In the genomic region with DNA sequence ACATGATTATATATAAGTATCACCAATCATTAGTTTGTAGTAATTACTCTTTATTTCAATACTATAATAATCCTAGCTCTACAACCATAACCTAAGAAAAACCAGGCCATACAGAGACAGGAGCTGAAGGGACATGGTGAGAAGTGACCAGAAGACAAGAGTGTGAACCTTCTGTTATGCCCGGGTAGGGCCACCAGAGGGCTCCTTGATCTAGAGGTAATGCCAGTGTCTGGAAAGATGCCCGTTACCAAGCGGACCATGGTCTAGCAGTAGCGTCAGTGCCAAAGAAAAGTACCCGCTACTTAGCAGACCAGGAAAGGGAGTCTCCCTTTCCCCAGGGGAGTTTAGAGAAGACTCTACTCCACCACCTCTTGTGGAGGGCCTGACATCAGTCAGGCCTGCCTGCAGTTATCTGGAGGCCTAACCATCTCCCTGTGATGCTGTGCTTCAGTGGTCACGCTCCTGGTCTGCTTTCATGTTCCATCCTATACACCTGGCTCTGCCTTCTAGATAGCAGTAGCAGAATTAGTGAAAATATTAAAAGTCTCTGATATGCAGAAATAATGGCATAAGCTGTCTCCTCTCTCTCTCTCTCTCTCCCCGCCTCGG, we compare ENCODE assay signal across 9 cellular contexts. TPM values are rescaled to one million over a fixed set of nuclear protein-coding genes. Genes with fewer than 3 reads are reported as not detected.
DNase-seq lines count a peak whose midpoint lies in the region; ATAC-seq, FAIRE-seq and TF ChIP-seq lines count a peak whose summit lies in the region.
"Not testable (repeated sequence)": the region's sequence is repeated elsewhere in the genome, so short reads cannot be mapped to it uniquely, and the experiment has no call there.
"Had no signal": no experiment of that assay in that cellular context is flagged by ENCODE, and none has a peak within 500 bp of the region (broad histone marks: within the 10 kb centered on the region; RNA-seq: fewer than 3 reads in every experiment).

No MANE protein-coding gene starts in this region.

- not testable (repeated sequence) for H3K4me3 Mint-ChIP-seq in activated naive CD8-positive, alpha-beta T cell treated with anti-CD3 and anti-CD28 coated beads, Interleukin-2, amount 50 U/mL, for 24 hours

- 75% methylated on average over 7 of the region's 8 CpGs for WGBS in mesenchymal stem cell

- H3K27ac Mint-ChIP-seq in activated naive CD8-positive, alpha-beta T cell treated with anti-CD3 and anti-CD28 coated beads, Interleukin-2, amount 50 U/mL, for 24 hours = not testable (repeated sequence)

- H3K9me3 ChIP-seq in A673 (ENCODE audit: low read depth, low read length, poor library complexity, severe bottlenecking); SJCRH30 (replicated peaks): not testable (repeated sequence)
- peaks cover 15% of the 10 kb centered on the region for H3K9me3 ChIP-seq in mesenchymal stem cell (ENCODE audit: control insufficient read depth, low read length)

- not testable (repeated sequence) for H2AK5ac ChIP-seq in mesenchymal stem cell (ENCODE audit: low read length, severe bottlenecking)

- H3K4me1 Mint-ChIP-seq in activated naive CD8-positive, alpha-beta T cell treated with anti-CD3 and anti-CD28 coated beads, Interleukin-2, amount 50 U/mL, for 24 hours = not testable (repeated sequence)

- not testable (repeated sequence) for H3K27me3 Mint-ChIP-seq in activated naive CD8-positive, alpha-beta T cell treated with anti-CD3 and anti-CD28 coated beads, Interleukin-2, amount 50 U/mL, for 24 hours

- peak; percentile 66 for DNase-seq in A673 (ENCODE audit: low spot score)
- DNase-seq in HL-60 (ENCODE audit: low read depth in 1 of 2, low spot score in 1 of 2) = peak; percentile 59 to 80
- peak; percentile 12 for DNase-seq in NCI-H2196 (lab: John Stamatoyannopoulos, UW; ENCODE audit: unreplicated experiment)
- peak; percentile 62 to 78 for DNase-seq in SJCRH30
- peak; percentile 16 for DNase-seq in activated naive CD8-positive, alpha-beta T cell treated with anti-CD3 and anti-CD28 coated beads, Interleukin-2, amount 50 U/mL, for 24 hours
- peak; percentile 13 for DNase-seq in fibroblast of peridontal ligament (ENCODE audit: extremely low read depth)
- peak; percentile 9 for DNase-seq in mesenchymal stem cell

- not testable (repeated sequence) for H3K9ac ChIP-seq in mesenchymal stem cell (ENCODE audit: low read length)

- not testable (repeated sequence) for H2BK15ac ChIP-seq in mesenchymal stem cell (ENCODE audit: low read depth, poor library complexity, severe bottlenecking)

- H3K79me1 ChIP-seq in mesenchymal stem cell (replicated peaks; ENCODE audit: low read length, poor library complexity, severe bottlenecking) = not testable (repeated sequence)

- H3K4me3 ChIP-seq in A673 (ENCODE audit: low read depth, low read length, poor library complexity, severe bottlenecking); HL-60 (replicated peaks; ENCODE audit: insufficient read depth, low read length); SJCRH30; mesenchymal stem cell (ENCODE audit: insufficient read depth in 1 of 2, low read depth in 1 of 2, low read length in 2 of 2): not testable (repeated sequence)

- H3K9me3 Mint-ChIP-seq in activated naive CD8-positive, alpha-beta T cell treated with anti-CD3 and anti-CD28 coated beads, Interleukin-2, amount 50 U/mL, for 24 hours = peaks cover 10% of the 10 kb centered on the region

- not testable (repeated sequence) for H3K4me1 ChIP-seq in A673 (ENCODE audit: insufficient read depth, low read length, poor library complexity, severe bottlenecking); SJCRH30; mesenchymal stem cell (ENCODE audit: control insufficient read depth, insufficient read depth, low read depth, low read length)

- intact Hi-C loops in A673 (cut with micrococcal nuclease; ENCODE audit: unreplicated experiment) = not testable (repeated sequence)

- not testable (repeated sequence) for H3K23ac ChIP-seq in mesenchymal stem cell (ENCODE audit: low read length in 2 of 2)

- H3K4ac ChIP-seq in mesenchymal stem cell (ENCODE audit: low read depth in 1 of 2, low read length in 2 of 2) = not testable (repeated sequence)

- H2AFZ ChIP-seq in mesenchymal stem cell (ENCODE audit: low read depth, low read length) = not testable (repeated sequence)

- H4K8ac ChIP-seq in mesenchymal stem cell (ENCODE audit: low read length) = not testable (repeated sequence)

- not testable (repeated sequence) for BruUV-seq in A673 (replicated peaks; lab: Mats Ljungman, UMichigan)

- H3K18ac ChIP-seq in mesenchymal stem cell (ENCODE audit: low read depth in 1 of 2, low read length in 2 of 2) = not testable (repeated sequence)

- TF ChIP-seq CTCF in A673 (conservative IDR thresholded peaks at IDR 0.05; ENCODE audit: low read depth, low read length) = peak; percentile 54
- peak; percentile 35 for TF ChIP-seq CTCF in HL-60 (IDR thresholded peaks at IDR 0.05; ENCODE audit: insufficient read depth, low read length)

- POLR2A ChIA-PET in A673 (lab: Charles Lee; ENCODE audit: low non-redundant PET) = not testable (repeated sequence)

- not testable (repeated sequence) for H3K14ac ChIP-seq in mesenchymal stem cell (ENCODE audit: low read length in 2 of 2)

- not testable (repeated sequence) for H3K36me3 Mint-ChIP-seq in activated naive CD8-positive, alpha-beta T cell treated with anti-CD3 and anti-CD28 coated beads, Interleukin-2, amount 50 U/mL, for 24 hours (ENCODE audit: low read depth)

- not testable (repeated sequence) for H2BK120ac ChIP-seq in mesenchymal stem cell (ENCODE audit: low read depth, low read length)

- H2BK5ac ChIP-seq in mesenchymal stem cell (ENCODE audit: low read depth, low read length, poor library complexity, severe bottlenecking) = not testable (repeated sequence)

- CTCF ChIA-PET in A673 (lab: Charles Lee) = not testable (repeated sequence)

- not testable (repeated sequence) for ATAC-seq in activated naive CD8-positive, alpha-beta T cell treated with anti-CD3 and anti-CD28 coated beads, Interleukin-2, amount 50 U/mL, for 24 hours

- H3K27ac ChIP-seq in A673 (ENCODE audit: low read depth, low read length, poor library complexity, severe bottlenecking); HL-60 (replicated peaks); SJCRH30; mesenchymal stem cell (ENCODE audit: low read length, poor library complexity, severe bottlenecking): not testable (repeated sequence)

- not testable (repeated sequence) for H3K4me2 ChIP-seq in mesenchymal stem cell (ENCODE audit: low read length, poor library complexity, severe bottlenecking)

- H2BK12ac ChIP-seq in mesenchymal stem cell (ENCODE audit: low read length in 2 of 2) = not testable (repeated sequence)

- H3K27me3 ChIP-seq in A673 (replicated peaks; ENCODE audit: insufficient read depth, low read depth, low read length, poor library complexity); HL-60 (ENCODE audit: insufficient read depth, poor library complexity, severe bottlenecking); SJCRH30; mesenchymal stem cell (ENCODE audit: control insufficient read depth in 1 of 2, insufficient read depth in 1 of 2, low read length in 2 of 2): not testable (repeated sequence)

- H3K36me3 ChIP-seq in A673 (ENCODE audit: insufficient read depth, low read length, poor library complexity, severe bottlenecking); SJCRH30; mesenchymal stem cell (ENCODE audit: control insufficient read depth in 1 of 2, insufficient read depth in 2 of 2, low read depth in 1 of 2, low read length in 2 of 2): not testable (repeated sequence)

- not testable (repeated sequence) for H4K91ac ChIP-seq in mesenchymal stem cell (ENCODE audit: low read length)

- FAIRE-seq in G401.6 (lab: Jason Lieb, UNC) = peak; percentile 37

RNA-seq across cellular contexts. Expression of a gene that starts 18.7 kb away (rescaled TPM):
- total RNA-seq in A673 (2021) = 0.15 TPM in 1 of 2 replicates, not detected in the other
- 0.38 TPM in 1 of 2 replicates, not detected in the other for total RNA-seq in SJCRH30 (2014; rRNA removed; shearing (Covaris generic))
- polyA plus RNA-seq in mesenchymal stem cell (2013, experiment 1 of 2) = not detected
- not detected for polyA plus RNA-seq in mesenchymal stem cell (2013, experiment 2 of 2)
- total RNA-seq: left colon had no signal

RNA-seq across cellular contexts. Expression of a gene that starts 42.3 kb away (rescaled TPM):
- not detected in 2 replicates for total RNA-seq in A673 (2021)
- 0.14 and 0.43 TPM in 2 replicates for total RNA-seq in SJCRH30 (2014; rRNA removed; shearing (Covaris generic))
- polyA plus RNA-seq in mesenchymal stem cell (2013, experiment 1 of 2) = 0.01 TPM
- polyA plus RNA-seq in mesenchymal stem cell (2013, experiment 2 of 2) = not detected

Comparison
In these comparisons a context has a peak if more than half of its experiments do, and no peak if none do; other contexts are left out.
1. DNase-seq: peak in every context shown above with its lines; median percentile 70 in SJCRH30; 70 in HL-60; 66 in A673; 16 in activated naive CD8-positive, alpha-beta T cell treated with anti-CD3 and anti-CD28 coated beads, Interleukin-2, amount 50 U/mL, for 24 hours; 13 in fibroblast of peridontal ligament; 12 in NCI-H2196; 9 in mesenchymal stem cell.